1 cellular context compared by ENCODE assay signal in the genomic region with DNA sequence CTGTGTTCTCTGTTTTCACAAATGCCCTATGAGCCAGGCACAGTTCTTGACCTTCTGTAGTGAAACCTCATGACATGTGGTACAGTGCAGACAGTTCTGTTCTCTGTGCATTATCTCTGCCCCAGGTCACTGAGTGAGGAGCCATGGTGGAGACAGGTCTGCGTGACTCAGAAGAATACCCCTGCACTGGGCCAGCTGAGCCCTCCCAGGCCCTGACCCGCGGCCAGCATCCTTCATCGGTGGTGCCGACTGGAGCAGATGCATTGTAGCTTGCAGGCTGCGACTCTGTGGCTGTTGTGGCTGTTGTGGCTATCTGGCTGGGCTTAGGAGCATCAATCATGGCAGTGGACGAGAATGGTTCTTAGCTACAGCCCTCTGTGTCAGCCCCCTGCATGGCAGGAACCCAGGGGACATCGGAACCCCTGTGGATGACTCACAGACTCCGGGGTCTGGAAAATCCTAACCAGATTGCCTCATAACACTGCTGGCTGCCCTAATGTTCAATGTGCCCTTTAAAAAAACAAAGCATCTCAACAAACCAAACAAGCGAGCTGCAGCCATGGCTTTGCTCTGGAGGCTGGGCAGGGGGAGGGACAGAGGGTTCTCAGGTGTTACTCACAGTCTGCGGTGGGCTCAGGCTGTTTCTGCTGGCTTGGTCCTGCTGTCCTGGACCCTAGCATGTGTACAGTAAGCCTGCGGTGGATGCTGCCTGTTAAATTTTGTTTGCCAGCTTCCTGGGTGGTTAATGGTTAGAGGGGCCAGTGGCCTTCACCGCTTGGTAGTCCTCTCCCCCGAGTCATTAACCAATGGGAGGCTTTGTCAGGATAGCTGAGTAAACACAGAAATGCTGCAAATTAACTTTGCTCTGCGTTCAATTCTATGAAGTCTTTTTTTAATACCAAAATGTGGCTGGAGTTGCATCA.
TF ChIP-seq lines count a peak whose summit lies in the region.

A gene with protein sequence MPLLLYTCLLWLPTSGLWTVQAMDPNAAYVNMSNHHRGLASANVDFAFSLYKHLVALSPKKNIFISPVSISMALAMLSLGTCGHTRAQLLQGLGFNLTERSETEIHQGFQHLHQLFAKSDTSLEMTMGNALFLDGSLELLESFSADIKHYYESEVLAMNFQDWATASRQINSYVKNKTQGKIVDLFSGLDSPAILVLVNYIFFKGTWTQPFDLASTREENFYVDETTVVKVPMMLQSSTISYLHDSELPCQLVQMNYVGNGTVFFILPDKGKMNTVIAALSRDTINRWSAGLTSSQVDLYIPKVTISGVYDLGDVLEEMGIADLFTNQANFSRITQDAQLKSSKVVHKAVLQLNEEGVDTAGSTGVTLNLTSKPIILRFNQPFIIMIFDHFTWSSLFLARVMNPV (minus strand): TSS at position 689 of the 923 bp plus-strand sequence. CDS start 8,688 bp downstream, outside the sequence.

TF ChIP-seq in HepG2, 621 proteins besides CTCF, POLR2A, EP300 and RAD21 (continued from another document and continues in another):
- TF ChIP-seq ZNF687 (CRISPR knock-in tag; IDR thresholded peaks at IDR 0.05): peak; percentile 93
- TF ChIP-seq FOXO1 (CRISPR knock-in tag; IDR thresholded peaks at IDR 0.05): peak; percentile 41
- no peak; the same call in 1 of the 2 replicates for TF ChIP-seq ZNF619 (CRISPR knock-in tag; IDR thresholded peaks at IDR 0.05)
- no peak for TF ChIP-seq FLYWCH1 (CRISPR knock-in tag; IDR thresholded peaks at IDR 0.05)
- no peak for TF ChIP-seq ZNF549 (CRISPR knock-in tag; IDR thresholded peaks at IDR 0.05)
- TF ChIP-seq LCORL (IDR thresholded peaks at IDR 0.05): no peak
- 0 out of 2 replicates have a peak, but pooled peaks have one; percentile 46 for TF ChIP-seq LCORL (CRISPR knock-in tag; IDR thresholded peaks at IDR 0.05)
- TF ChIP-seq ZNF362 (CRISPR knock-in tag; IDR thresholded peaks at IDR 0.05; ENCODE audit: borderline replicate concordance): peak; percentile 29; the same call in 1 of the 2 replicates
- TF ChIP-seq, protein P1, sequence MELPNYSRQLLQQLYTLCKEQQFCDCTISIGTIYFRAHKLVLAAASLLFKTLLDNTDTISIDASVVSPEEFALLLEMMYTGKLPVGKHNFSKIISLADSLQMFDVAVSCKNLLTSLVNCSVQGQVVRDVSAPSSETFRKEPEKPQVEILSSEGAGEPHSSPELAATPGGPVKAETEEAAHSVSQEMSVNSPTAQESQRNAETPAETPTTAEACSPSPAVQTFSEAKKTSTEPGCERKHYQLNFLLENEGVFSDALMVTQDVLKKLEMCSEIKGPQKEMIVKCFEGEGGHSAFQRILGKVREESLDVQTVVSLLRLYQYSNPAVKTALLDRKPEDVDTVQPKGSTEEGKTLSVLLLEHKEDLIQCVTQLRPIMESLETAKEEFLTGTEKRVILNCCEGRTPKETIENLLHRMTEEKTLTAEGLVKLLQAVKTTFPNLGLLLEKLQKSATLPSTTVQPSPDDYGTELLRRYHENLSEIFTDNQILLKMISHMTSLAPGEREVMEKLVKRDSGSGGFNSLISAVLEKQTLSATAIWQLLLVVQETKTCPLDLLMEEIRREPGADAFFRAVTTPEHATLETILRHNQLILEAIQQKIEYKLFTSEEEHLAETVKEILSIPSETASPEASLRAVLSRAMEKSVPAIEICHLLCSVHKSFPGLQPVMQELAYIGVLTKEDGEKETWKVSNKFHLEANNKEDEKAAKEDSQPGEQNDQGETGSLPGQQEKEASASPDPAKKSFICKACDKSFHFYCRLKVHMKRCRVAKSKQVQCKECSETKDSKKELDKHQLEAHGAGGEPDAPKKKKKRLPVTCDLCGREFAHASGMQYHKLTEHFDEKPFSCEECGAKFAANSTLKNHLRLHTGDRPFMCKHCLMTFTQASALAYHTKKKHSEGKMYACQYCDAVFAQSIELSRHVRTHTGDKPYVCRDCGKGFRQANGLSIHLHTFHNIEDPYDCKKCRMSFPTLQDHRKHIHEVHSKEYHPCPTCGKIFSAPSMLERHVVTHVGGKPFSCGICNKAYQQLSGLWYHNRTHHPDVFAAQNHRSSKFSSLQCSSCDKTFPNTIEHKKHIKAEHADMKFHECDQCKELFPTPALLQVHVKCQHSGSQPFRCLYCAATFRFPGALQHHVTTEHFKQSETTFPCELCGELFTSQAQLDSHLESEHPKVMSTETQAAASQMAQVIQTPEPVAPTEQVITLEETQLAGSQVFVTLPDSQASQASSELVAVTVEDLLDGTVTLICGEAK (IDR thresholded peaks at IDR 0.05): no peak
- TF ChIP-seq, protein P1 (CRISPR knock-in tag; IDR thresholded peaks at IDR 0.05): no peak; the same call in 1 of the 2 replicates
- no peak for TF ChIP-seq SSRP1 (CRISPR knock-in tag; IDR thresholded peaks at IDR 0.05)
- TF ChIP-seq SMAD9 (CRISPR knock-in tag; IDR thresholded peaks at IDR 0.05): no peak
- TF ChIP-seq MAZ (IDR thresholded peaks at IDR 0.05; ENCODE audit: borderline replicate concordance, low read depth, low read length): no peak
- 0 out of 2 replicates have a peak, but pooled peaks have one; percentile 71 for TF ChIP-seq MAZ (CRISPR knock-in tag; IDR thresholded peaks at IDR 0.05; ENCODE audit: low read depth)
- peak; percentile 36; the same call in 1 of the 2 replicates for TF ChIP-seq ZIK1 (CRISPR knock-in tag; IDR thresholded peaks at IDR 0.05; ENCODE audit: borderline replicate concordance, low read depth)
- TF ChIP-seq HNF4G (IDR thresholded peaks at IDR 0.05; ENCODE audit: borderline replicate concordance, low read depth, low read length): peak; percentile 45; the same call in 1 of the 2 replicates
- peak; percentile 20; the same call in 1 of the 2 replicates for TF ChIP-seq HNF4G (CRISPR knock-in tag; IDR thresholded peaks at IDR 0.05; ENCODE audit: borderline replicate concordance, low read depth)
- TF ChIP-seq, protein P2, sequence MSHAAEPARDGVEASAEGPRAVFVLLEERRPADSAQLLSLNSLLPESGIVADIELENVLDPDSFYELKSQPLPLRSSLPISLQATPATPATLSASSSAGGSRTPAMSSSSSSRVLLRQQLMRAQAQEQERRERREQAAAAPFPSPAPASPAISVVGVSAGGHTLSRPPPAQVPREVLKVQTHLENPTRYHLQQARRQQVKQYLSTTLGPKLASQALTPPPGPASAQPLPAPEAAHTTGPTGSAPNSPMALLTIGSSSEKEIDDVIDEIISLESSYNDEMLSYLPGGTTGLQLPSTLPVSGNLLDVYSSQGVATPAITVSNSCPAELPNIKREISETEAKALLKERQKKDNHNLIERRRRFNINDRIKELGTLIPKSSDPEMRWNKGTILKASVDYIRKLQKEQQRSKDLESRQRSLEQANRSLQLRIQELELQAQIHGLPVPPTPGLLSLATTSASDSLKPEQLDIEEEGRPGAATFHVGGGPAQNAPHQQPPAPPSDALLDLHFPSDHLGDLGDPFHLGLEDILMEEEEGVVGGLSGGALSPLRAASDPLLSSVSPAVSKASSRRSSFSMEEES (CRISPR knock-in tag; IDR thresholded peaks at IDR 0.05): peak; percentile 63; the same call in 1 of the 2 replicates
- no peak for TF ChIP-seq ZFY (CRISPR knock-in tag; IDR thresholded peaks at IDR 0.05)
- no peak for TF ChIP-seq ZNF142 (CRISPR knock-in tag; IDR thresholded peaks at IDR 0.05)
- TF ChIP-seq, protein P3, sequence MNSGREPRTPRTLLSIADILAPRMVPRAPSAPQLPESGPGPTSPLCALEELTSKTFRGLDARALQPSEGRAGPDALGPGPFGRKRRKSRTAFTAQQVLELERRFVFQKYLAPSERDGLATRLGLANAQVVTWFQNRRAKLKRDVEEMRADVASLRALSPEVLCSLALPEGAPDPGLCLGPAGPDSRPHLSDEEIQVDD (CRISPR knock-in tag; IDR thresholded peaks at IDR 0.05; ENCODE audit: borderline replicate concordance): no peak
- TF ChIP-seq ZNF235 (CRISPR knock-in tag; IDR thresholded peaks at IDR 0.05; ENCODE audit: borderline replicate concordance): 0 out of 2 replicates have a peak, but pooled peaks have one; percentile 42
- no peak for TF ChIP-seq REL (CRISPR knock-in tag; conservative IDR thresholded peaks at IDR 0.05)
- TF ChIP-seq ZKSCAN8 (CRISPR knock-in tag; IDR thresholded peaks at IDR 0.05; ENCODE audit: borderline replicate concordance): no peak
